8 cellular contexts compared by ENCODE assay signal in the genomic region with DNA sequence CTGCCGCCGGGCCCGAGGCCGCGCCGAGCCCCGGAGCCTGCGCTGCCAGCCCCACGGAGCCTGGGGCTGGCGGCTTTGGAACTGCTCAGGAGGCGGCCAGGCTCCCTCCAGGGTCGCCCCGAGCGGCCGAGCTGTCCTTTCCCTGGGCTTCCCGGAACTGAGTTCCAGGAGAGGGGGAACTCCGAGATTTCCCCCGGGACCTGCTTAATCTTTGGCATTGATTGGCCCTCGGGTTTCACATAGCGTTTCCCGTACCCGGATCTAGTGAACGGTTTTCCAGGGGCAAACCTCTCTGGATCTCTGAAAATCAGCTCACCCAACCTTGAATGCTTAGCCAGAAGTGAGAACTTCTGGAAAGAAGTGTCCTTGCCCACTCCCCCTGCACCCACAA. TPM values are rescaled to one million over a fixed set of nuclear protein-coding genes. Genes with fewer than 3 reads are reported as not detected.
A peak's percentile ranks its signal among the peaks of the same experiment; 100 is the strongest.
DNase-seq lines count a peak whose midpoint lies in the region; ATAC-seq and TF ChIP-seq lines count a peak whose summit lies in the region.

No MANE protein-coding gene starts in this region.

- H3K9me2 ChIP-seq in GM23338 (ENCODE audit: insufficient read depth) = no peaks in the 10 kb centered on the region

- H4K20me1 ChIP-seq in GM23338 (replicated peaks; ENCODE audit: insufficient read depth) = no peaks in the 10 kb centered on the region
- no peaks in the 10 kb centered on the region for H4K20me1 ChIP-seq in OCI-LY3 (ENCODE audit: insufficient read depth, low read length)

- peaks cover 4% of the 10 kb centered on the region; the same call in 1 of the 2 replicates for H3F3A ChIP-seq in GM23338 (replicated peaks; ENCODE audit: low read depth)

- no peaks in the 10 kb centered on the region; the same call in 2 of the 3 replicates for H3K36me3 Mint-ChIP-seq in GM23338 (ENCODE audit: low read depth)
- H3K36me3 Mint-ChIP-seq in naive thymus-derived CD4-positive, alpha-beta T cell = peaks cover 0 to 12% (median 0%) of the 10 kb centered on the region in 5 donors

- H3K9me3 ChIP-seq in OCI-LY3 (ENCODE audit: insufficient read depth, low read length) = no peaks in the 10 kb centered on the region
- no peaks in the 10 kb centered on the region for H3K9me3 ChIP-seq in naive thymus-derived CD4-positive, alpha-beta T cell (ENCODE audit: control insufficient read depth in 2 of 3, low read length in 3 of 3)

- H3K4me3 ChIP-seq in GM23338 (peak overlapping the region; percentile 73), OCI-LY3 (ENCODE audit: low read length) (peak overlapping the region; percentile 98), dorsolateral prefrontal cortex (peak overlapping the region; percentile 49 to 85 (median 71))
- peak overlapping the region; percentile 74 for H3K4me3 ChIP-seq in naive thymus-derived CD4-positive, alpha-beta T cell (ENCODE audit: low read length)

- no peaks in the 10 kb centered on the region for H3K79me2 ChIP-seq in GM23338 (replicated peaks; ENCODE audit: insufficient read depth)
- peaks cover 10% of the 10 kb centered on the region for H3K79me2 ChIP-seq in OCI-LY3 (ENCODE audit: low read length)

- CTCF ChIA-PET in naive thymus-derived CD4-positive, alpha-beta T cell (lab: Charles Lee) = interaction anchor here (0.7 to 0.9 kb wide), 2 partner anchors 93 to 180 kb away, joined by 3 read pairs; no protein-coding TSS in a partner anchor

- peaks cover 17% of the 10 kb centered on the region for H3K4me1 Mint-ChIP-seq in GM23338
- peaks cover 26 to 50% (median 42%) of the 10 kb centered on the region in 7 donors for H3K4me1 Mint-ChIP-seq in naive thymus-derived CD4-positive, alpha-beta T cell

- DNase-seq in DMS114 treated with DMSO at 0.1 percent for 48 hours (lab: John Stamatoyannopoulos, UW; ENCODE audit: unreplicated experiment) (peak; percentile 21), GM23338 (ENCODE audit: low spot score) (peak; percentile 71), dorsolateral prefrontal cortex (no peak), GM10266 (ENCODE audit: extremely low spot score) (no peak), iPS-NIHi7 (ENCODE audit: extremely low spot score) (no peak)
- no peak for DNase-seq in naive thymus-derived CD4-positive, alpha-beta T cell

- POLR2A ChIA-PET in naive thymus-derived CD4-positive, alpha-beta T cell (lab: Charles Lee) = interaction anchor here (0.7 to 1.4 kb wide), 4 partner anchors 10 to 484 kb away, joined by 3 to 7 read pairs (median 4); a partner anchor contains a TSS

- ATAC-seq in GM23338 (no peak), GM19467 (IDR thresholded peaks at IDR 0.05; ENCODE audit: unreplicated experiment) (no peak)
- ATAC-seq in naive thymus-derived CD4-positive, alpha-beta T cell = no peak

- H3K27me3 Mint-ChIP-seq in GM23338 (ENCODE audit: insufficient read depth, low read depth, poor library complexity) = peaks cover 5% of the 10 kb centered on the region
- H3K27me3 Mint-ChIP-seq in naive thymus-derived CD4-positive, alpha-beta T cell = no peaks in the 10 kb centered on the region

- peak overlapping the region; percentile 79 for H3K4me3 Mint-ChIP-seq in GM23338
- peak overlapping the region; percentile 83 to 93 (median 89) for H3K4me3 Mint-ChIP-seq in naive thymus-derived CD4-positive, alpha-beta T cell

- peak overlapping the region; percentile 95 for H3K9ac ChIP-seq in OCI-LY3 (ENCODE audit: low read length)

- no peaks in the 10 kb centered on the region for H3K36me3 ChIP-seq in GM23338 (ENCODE audit: insufficient read depth)
- no peaks in the 10 kb centered on the region for H3K36me3 ChIP-seq in OCI-LY3 (replicated peaks; ENCODE audit: low read depth, low read length)
- H3K36me3 ChIP-seq in naive thymus-derived CD4-positive, alpha-beta T cell (ENCODE audit: control insufficient read depth in 2 of 3, insufficient read depth in 3 of 3, low read length in 3 of 3) = no peaks in the 10 kb centered on the region

- no peak overlapping the region for H3K27ac Mint-ChIP-seq in GM23338
- H3K27ac Mint-ChIP-seq in naive thymus-derived CD4-positive, alpha-beta T cell = peak overlapping the region; percentile 77 to 93 (median 91)

- H2AFZ ChIP-seq in GM23338 (peak overlapping the region; percentile 94), OCI-LY3 (ENCODE audit: low read depth, low read length) (no peak overlapping the region)

- TF ChIP-seq CTCF in GM23338 (conservative IDR thresholded peaks at IDR 0.05; ENCODE audit: low read depth in 2 of 2) = no peak
- TF ChIP-seq CTCF in OCI-LY3 (IDR thresholded peaks at IDR 0.05; ENCODE audit: low read depth, low read length) = no peak
- TF ChIP-seq CTCF in dorsolateral prefrontal cortex (IDR thresholded peaks at IDR 0.05 in 54 of 56, conservative IDR thresholded peaks at IDR 0.05 in 2 of 56; ENCODE audit: low read depth in 1 of 56, partially characterized antibody in 56 of 56) = no peak
- no peak for TF ChIP-seq CTCF in GM10266 (IDR thresholded peaks at IDR 0.05; ENCODE audit: control insufficient read depth, insufficient read depth, low read depth, missing control alignments)

- intact Hi-C loops in dorsolateral prefrontal cortex (cut with DNase I) = no loop called here
- intact Hi-C loops in naive thymus-derived CD4-positive, alpha-beta T cell (cut with micrococcal nuclease) = loop anchor here (2.0 to 10.0 kb wide), 6 partner anchors 52 to 1460 kb away; a partner anchor contains a TSS

- peak overlapping the region; percentile 87 for H3K4me2 ChIP-seq in GM23338
- H3K4me2 ChIP-seq in OCI-LY3 (ENCODE audit: low read length) = peak overlapping the region; percentile 64

- no peaks in the 10 kb centered on the region for H3K9me3 Mint-ChIP-seq in GM23338
- H3K9me3 Mint-ChIP-seq in naive thymus-derived CD4-positive, alpha-beta T cell = no peaks in the 10 kb centered on the region

- peak overlapping the region; percentile 55; the same call in 1 of the 2 replicates for H3K27ac ChIP-seq in GM23338 (ENCODE audit: low read depth)
- H3K27ac ChIP-seq in OCI-LY3 (ENCODE audit: low read length) = peak overlapping the region; percentile 71
- peak overlapping the region in 58 of 59 donors; percentile 46 to 96 (median 88) for H3K27ac ChIP-seq in dorsolateral prefrontal cortex
- H3K27ac ChIP-seq in naive thymus-derived CD4-positive, alpha-beta T cell (ENCODE audit: low read depth, low read length) = peak overlapping the region; percentile 86

- H3K4me1 ChIP-seq in GM23338 (ENCODE audit: insufficient read depth) = peaks cover 8% of the 10 kb centered on the region
- H3K4me1 ChIP-seq in OCI-LY3 (ENCODE audit: low read length) = peaks cover 8% of the 10 kb centered on the region
- H3K4me1 ChIP-seq in naive thymus-derived CD4-positive, alpha-beta T cell (ENCODE audit: control insufficient read depth in 2 of 2, insufficient read depth in 2 of 2, low read length in 2 of 2) = peaks cover 21 to 30% of the 10 kb centered on the region in 2 donors

- H3K27me3 ChIP-seq in GM23338 (ENCODE audit: insufficient read depth) = no peaks in the 10 kb centered on the region
- H3K27me3 ChIP-seq in OCI-LY3 (ENCODE audit: low read depth, low read length) = no peaks in the 10 kb centered on the region
- H3K27me3 ChIP-seq in dorsolateral prefrontal cortex = no peaks in the 10 kb centered on the region
- H3K27me3 ChIP-seq in naive thymus-derived CD4-positive, alpha-beta T cell (ENCODE audit: control insufficient read depth in 2 of 2, insufficient read depth in 2 of 2, low read length in 2 of 2) = no peaks in the 10 kb centered on the region

TF ChIP-seq in GM23338, 12 proteins besides CTCF, POLR2A, EP300 and RAD21 (continues in another document):
- TF ChIP-seq EZH2 (IDR thresholded peaks at IDR 0.05; ENCODE audit: low read depth, unreplicated experiment) (no peak), ZNF331 (CRISPR knock-in tag; IDR thresholded peaks at IDR 0.05; ENCODE audit: low read depth) (no peak), CREB1 (CRISPR knock-in tag; IDR thresholded peaks at IDR 0.05; ENCODE audit: low read depth) (no peak), POLR2AphosphoS5 (IDR thresholded peaks at IDR 0.05; ENCODE audit: low read depth) (no peak), STAT1 (IDR thresholded peaks at IDR 0.05; ENCODE audit: unreplicated experiment) (no peak)
- TF ChIP-seq, protein P1, sequence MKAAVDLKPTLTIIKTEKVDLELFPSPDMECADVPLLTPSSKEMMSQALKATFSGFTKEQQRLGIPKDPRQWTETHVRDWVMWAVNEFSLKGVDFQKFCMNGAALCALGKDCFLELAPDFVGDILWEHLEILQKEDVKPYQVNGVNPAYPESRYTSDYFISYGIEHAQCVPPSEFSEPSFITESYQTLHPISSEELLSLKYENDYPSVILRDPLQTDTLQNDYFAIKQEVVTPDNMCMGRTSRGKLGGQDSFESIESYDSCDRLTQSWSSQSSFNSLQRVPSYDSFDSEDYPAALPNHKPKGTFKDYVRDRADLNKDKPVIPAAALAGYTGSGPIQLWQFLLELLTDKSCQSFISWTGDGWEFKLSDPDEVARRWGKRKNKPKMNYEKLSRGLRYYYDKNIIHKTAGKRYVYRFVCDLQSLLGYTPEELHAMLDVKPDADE (IDR thresholded peaks at IDR 0.05) = no peak

RNA-seq across cellular contexts. Expression of a gene that starts 0.5 kb away (rescaled TPM):
- 4.2 and 4.7 TPM in 2 replicates for total RNA-seq in GM23338 (2014; rRNA removed; shearing (Covaris generic))
- polyA plus RNA-seq in GM23338 (2016; fragmentation: Nextera tagmentation; extraction: Ambion mirVana) = 0.99 and 1.2 TPM in 2 replicates
- 10 to 100 TPM in 118 of 120 experiments, 1 to 10 TPM in 2; 9.0 to 25.6 (median 15.7) TPM for total RNA-seq in dorsolateral prefrontal cortex
- 10 to 100 TPM; 18.6 to 27.6 (median 19.8) TPM for total RNA-seq in naive thymus-derived CD4-positive, alpha-beta T cell
- 10 to 100 TPM; 12.1 to 17.4 TPM for polyA plus RNA-seq in naive thymus-derived CD4-positive, alpha-beta T cell

RNA-seq across cellular contexts. Expression of a gene that starts 57.6 kb away (rescaled TPM):
- 6.8 and 7.6 TPM in 2 replicates for total RNA-seq in GM23338 (2014; rRNA removed; shearing (Covaris generic))
- polyA plus RNA-seq in GM23338 (2016; fragmentation: Nextera tagmentation; extraction: Ambion mirVana) = 2.1 and 2.4 TPM in 2 replicates
- 10 to 100 TPM in 80 of 120 experiments, 1 to 10 TPM in 40; 4.7 to 43.4 (median 12.2) TPM for total RNA-seq in dorsolateral prefrontal cortex
- 10 to 100 TPM in 1 of 5 experiments, 1 to 10 TPM in 4; 1.8 to 10.3 (median 1.9) TPM for total RNA-seq in naive thymus-derived CD4-positive, alpha-beta T cell
- 1 to 10 TPM; 1.4 to 2.8 TPM for polyA plus RNA-seq in naive thymus-derived CD4-positive, alpha-beta T cell

Comparison
In these comparisons a context has a peak if more than half of its experiments do, and no peak if none do; other contexts are left out.
1. DNase-seq: peak in DMS114 treated with DMSO at 0.1 percent for 48 hours (single experiment) and GM23338 (single experiment); none in dorsolateral prefrontal cortex (0 of 10), naive thymus-derived CD4-positive, alpha-beta T cell (0 of 9), GM10266 (single experiment) and iPS-NIHi7 (single experiment).
2. intact Hi-C loops: an anchor here in naive thymus-derived CD4-positive, alpha-beta T cell (2.0 to 10.0 kb wide); none called in dorsolateral prefrontal cortex.
3. Peak in every context shown above with its lines, with median percentiles within 50 percentile points of each other: H3K27ac ChIP-seq and H3K4me3 ChIP-seq.